In genomic region chr14:37597538-37598084, GRCh38 we compare ENCODE assay signal across 1 cellular context.
TF ChIP-seq lines count a peak whose summit lies in the region.

No MANE protein-coding gene starts in this region.

TF ChIP-seq in HCT116, 20 proteins besides CTCF, POLR2A, EP300 and RAD21 (continued from another document):
- TF ChIP-seq MAX (IDR thresholded peaks at IDR 0.05) = no peak
- no peak for TF ChIP-seq REST (IDR thresholded peaks at IDR 0.05; ENCODE audit: low read depth)
- TF ChIP-seq ATF3 (IDR thresholded peaks at IDR 0.05) = no peak
